8 cellular contexts compared by ENCODE assay signal in the genomic region with DNA sequence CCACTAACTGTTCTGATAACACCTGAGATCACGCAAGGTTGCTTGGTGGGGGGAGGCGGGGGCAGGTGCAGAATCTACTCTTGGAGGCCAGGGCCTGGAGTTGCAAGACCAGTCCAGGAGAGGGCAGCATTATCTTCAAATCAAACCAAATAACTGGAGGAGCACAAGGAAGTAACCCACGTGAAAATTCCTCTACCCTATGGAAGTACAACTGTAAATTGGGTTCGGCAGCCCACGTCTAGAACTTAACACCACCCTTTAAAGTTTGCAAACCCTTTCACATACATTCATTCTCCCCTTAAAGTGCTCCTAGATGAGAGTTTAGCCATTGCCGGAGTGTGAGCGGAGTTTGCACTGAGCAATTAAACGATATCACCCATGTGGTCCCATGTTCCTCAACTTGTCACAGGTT. TPM values are rescaled to one million over a fixed set of nuclear protein-coding genes. Genes with fewer than 3 reads are reported as not detected.
DNase-seq lines count a peak whose midpoint lies in the region; ATAC-seq, FAIRE-seq and TF ChIP-seq lines count a peak whose summit lies in the region.

No MANE protein-coding gene starts in this region.

- no peaks in the 10 kb centered on the region for H3K27me3 ChIP-seq in colonic mucosa

- no peak for TF ChIP-seq POLR2A in lower leg skin (IDR thresholded peaks at IDR 0.05)

- peak overlapping the region in 1 of 2 donors; percentile 34 for H3K9ac ChIP-seq in colonic mucosa (ENCODE audit: low read depth in 2 of 2, low read length in 2 of 2)

- DNase-seq in D721Med (ENCODE audit: insufficient read length, low spot score), result peak; percentile 26
- peak; percentile 25 to 66 for DNase-seq in NCI-H446 (lab: John Stamatoyannopoulos, UW)
- peak; percentile 50 to 59 for DNase-seq in activated CD4-positive, alpha-beta T cell treated with anti-CD3 and anti-CD28 coated beads for 24 hours (ENCODE audit: low read depth in 2 of 2)
- DNase-seq in colonic mucosa, result peak; percentile 83
- peak; percentile 70 to 84 for DNase-seq in lower leg skin (ENCODE audit: low spot score in 2 of 2)
- DNase-seq in stimulated activated CD4-positive, alpha-beta T cell treated with anti-CD3 and anti-CD28 coated beads, Interleukin-4, amount 100 ng/mL, for 24 hours, result peak; percentile 70

- H3K4me3 ChIP-seq in colonic mucosa (no peak overlapping the region), lower leg skin (ENCODE audit: low read depth, poor library complexity, severe bottlenecking) (no peak overlapping the region)

- FAIRE-seq in D721Med (lab: Jason Lieb, UNC), result no peak

- no peaks in the 10 kb centered on the region for H3K4me1 ChIP-seq in colonic mucosa

- ATAC-seq in HG02678 (IDR thresholded peaks at IDR 0.05; ENCODE audit: unreplicated experiment), result peak; percentile 76
- no peak for ATAC-seq in HG03469 (IDR thresholded peaks at IDR 0.05; ENCODE audit: unreplicated experiment)

- TF ChIP-seq CTCF in D721Med (IDR thresholded peaks at IDR 0.05; ENCODE audit: insufficient read depth, missing control alignments) (peak; percentile 66), colonic mucosa (IDR thresholded peaks at IDR 0.05) (peak; percentile 76), lower leg skin (IDR thresholded peaks at IDR 0.05) (peak in 1 of 3 donors; percentile 84)

- H3K27ac ChIP-seq in colonic mucosa, result no peak overlapping the region

- intact Hi-C loops in colonic mucosa (cut with DNase I), result loop anchor here (5.0 to 10.0 kb wide), 2 partner anchors 71 to 168 kb away; a partner anchor contains a TSS
- intact Hi-C loops in lower leg skin (cut with DNase I; ENCODE audit: low total_unique reads), result loop anchor here (10.0 kb wide), 1 partner anchor 78 kb away; a partner anchor contains a TSS

- 34 to 35% methylated on average over 8 of the region's 8 CpGs for WGBS in lower leg skin, 2 donors

- H3K9me3 ChIP-seq in colonic mucosa, result no peaks in the 10 kb centered on the region

- H3K36me3 ChIP-seq in colonic mucosa, result no peaks in the 10 kb centered on the region

RNA-seq across cellular contexts. Expression of a gene that starts 19.6 kb away (rescaled TPM):
- total RNA-seq in colonic mucosa (under 1 TPM in 1 of 2 donors, not detected in 1; 0.13 TPM), lower leg skin (under 1 TPM in 2 of 4 donors, not detected in 2; 0.15 to 0.46 TPM)

RNA-seq across cellular contexts. Expression of a gene that starts 30.6 kb away (rescaled TPM):
- total RNA-seq in colonic mucosa (100 to 1,000 TPM; 282 to 346 TPM), lower leg skin (100 to 1,000 TPM; 233 to 344 (median 300) TPM)

Comparison
In these comparisons a context has a peak if more than half of its experiments do, and no peak if none do; other contexts are left out.
1. DNase-seq: peak in every context shown above with its lines; median percentile 83 in colonic mucosa; 77 in lower leg skin; 70 in stimulated activated CD4-positive, alpha-beta T cell treated with anti-CD3 and anti-CD28 coated beads, Interleukin-4, amount 100 ng/mL, for 24 hours; 54 in activated CD4-positive, alpha-beta T cell treated with anti-CD3 and anti-CD28 coated beads for 24 hours; 46 in NCI-H446; 26 in D721Med.